7 cellular contexts compared by ENCODE assay signal in the genomic region with DNA sequence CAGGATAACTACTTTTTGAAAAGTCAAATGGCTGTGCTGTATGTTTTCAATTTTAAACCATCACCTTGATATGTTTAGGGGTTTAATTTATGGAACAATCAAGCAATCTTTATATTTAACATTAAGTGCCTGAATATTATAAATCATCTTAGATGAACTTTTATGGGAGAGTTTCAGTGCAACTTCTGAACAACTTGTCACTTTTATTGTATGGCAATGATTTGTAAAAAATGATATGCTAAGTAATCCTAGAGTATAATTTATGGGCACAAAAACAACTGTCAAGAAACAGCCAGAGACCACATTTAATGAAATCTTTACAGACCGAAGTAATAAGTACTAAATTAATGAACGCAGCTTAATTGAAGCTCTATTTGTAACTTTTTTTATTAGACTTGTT.
"Had no signal": no experiment of that assay in that cellular context is flagged by ENCODE, and none has a peak within 500 bp of the region (broad histone marks: within the 10 kb centered on the region; RNA-seq: fewer than 3 reads in every experiment).

No MANE protein-coding gene starts in this region.

- H3K9ac ChIP-seq: KMS-11 had no signal

- H3K27ac ChIP-seq: HL-60, KMS-11 had no signal

- H3K4me3 ChIP-seq: GM23338 had no signal

- H3K9me3 Mint-ChIP-seq: GM23338, H9 had no signal

- H3K4me1 Mint-ChIP-seq: IgD-negative memory B cell had no signal

- H3K27me3 Mint-ChIP-seq: IgD-negative memory B cell had no signal

- H3K36me3 Mint-ChIP-seq: IgD-negative memory B cell had no signal

- H3K4me3 Mint-ChIP-seq: GM23338, H9, IgD-negative memory B cell had no signal

- H3K27ac Mint-ChIP-seq: IgD-negative memory B cell had no signal

- DNase-seq: H9, HCEC 1CT, KBM-7 had no signal
